In the genomic region with DNA sequence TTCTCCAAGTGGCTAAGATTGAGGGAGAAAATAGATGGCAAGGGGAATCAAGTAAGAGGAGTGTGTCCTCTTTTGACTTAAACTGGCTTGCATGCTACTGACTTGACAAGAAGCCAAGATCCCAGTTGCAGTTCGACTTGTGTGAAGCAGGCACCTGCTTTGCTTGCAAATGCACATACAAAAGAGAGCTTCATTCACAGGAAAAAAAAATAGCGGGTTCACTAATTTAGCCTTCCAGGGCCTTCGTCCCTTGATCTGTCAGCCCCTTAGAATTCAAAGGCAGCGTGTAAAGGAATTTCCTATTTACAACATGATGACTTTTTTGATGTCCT, we compare ENCODE assay signal across 9 cellular contexts.
DNase-seq lines count a peak whose midpoint lies in the region; ATAC-seq and TF ChIP-seq lines count a peak whose summit lies in the region.
"Had no signal": no experiment of that assay in that cellular context is flagged by ENCODE, and none has a peak within 500 bp of the region (broad histone marks: within the 10 kb centered on the region; RNA-seq: fewer than 3 reads in every experiment).

No MANE protein-coding gene starts in this region.

- peaks cover 38% of the 10 kb centered on the region for H3K4me1 ChIP-seq in DND-41 (ENCODE audit: insufficient read depth, low read length)
- H3K4me1 ChIP-seq in endodermal cell (ENCODE audit: control insufficient read depth, insufficient read depth, low read length), result no peaks in the 10 kb centered on the region

- H3K27me3 ChIP-seq in DND-41 (ENCODE audit: insufficient read depth, low read length, poor library complexity) (no peaks in the 10 kb centered on the region), endodermal cell (ENCODE audit: control insufficient read depth, insufficient read depth, low read length, poor library complexity, severe bottlenecking) (no peaks in the 10 kb centered on the region)

- peak overlapping the region; percentile 55; the same call in 1 of the 2 replicates for H3K4me2 ChIP-seq in DND-41 (ENCODE audit: insufficient read depth, low read length)

- no peak overlapping the region for H3K4me3 Mint-ChIP-seq in endodermal cell

- H3K9me3 ChIP-seq in DND-41 (ENCODE audit: insufficient read depth, low read length, severe bottlenecking) (no peaks in the 10 kb centered on the region), endodermal cell (ENCODE audit: control insufficient read depth, low read length) (no peaks in the 10 kb centered on the region)

- H3K27me3 Mint-ChIP-seq in endodermal cell (ENCODE audit: insufficient read depth), result no peaks in the 10 kb centered on the region

- no peaks in the 10 kb centered on the region for H3K9me3 Mint-ChIP-seq in endodermal cell

- H3K4me1 Mint-ChIP-seq in endodermal cell, result peaks cover 25% of the 10 kb centered on the region

- no peak for TF ChIP-seq POLR2A in erythroblast (IDR thresholded peaks at IDR 0.05; ENCODE audit: low read length)

- H3K36me3 Mint-ChIP-seq in endodermal cell (ENCODE audit: low read depth), result peaks cover 36% of the 10 kb centered on the region

- H3K9ac ChIP-seq in DND-41 (ENCODE audit: low read depth, low read length), result peak overlapping the region; percentile 41
- no peak overlapping the region for H3K9ac ChIP-seq in endodermal cell (ENCODE audit: extremely low read depth, low read length, poor library complexity, severe bottlenecking)

- no peak overlapping the region for H2AFZ ChIP-seq in DND-41 (ENCODE audit: low read depth, low read length)

- WGBS in endodermal cell (ENCODE audit: insufficient coverage in 1 of 2, insufficient read length in 1 of 2), 2 experiments, result 75 to 88% methylated on average over 2 to 4 of the region's 4 CpGs

- no peak overlapping the region for H3K27ac Mint-ChIP-seq in endodermal cell

- no peak for TF ChIP-seq CTCF in DND-41 (IDR thresholded peaks at IDR 0.05; ENCODE audit: borderline replicate concordance, extremely low read depth, low read length, poor library complexity, severe bottlenecking)
- TF ChIP-seq CTCF in endodermal cell (conservative IDR thresholded peaks at IDR 0.05), result no peak

- peaks cover 44% of the 10 kb centered on the region for H3K36me3 ChIP-seq in DND-41 (ENCODE audit: insufficient read depth, low read length)
- H3K36me3 ChIP-seq in endodermal cell (ENCODE audit: control insufficient read depth, insufficient read depth, low read length), result peaks cover 33% of the 10 kb centered on the region

- ATAC-seq in DND-41 (ENCODE audit: insufficient read depth, low read depth) (peak; percentile 68), GM19468 (IDR thresholded peaks at IDR 0.05; ENCODE audit: extremely low read depth, unreplicated experiment) (peak; percentile 2), HG03442 (IDR thresholded peaks at IDR 0.05; ENCODE audit: unreplicated experiment) (peak; percentile 19)

- peak; percentile 56 for DNase-seq in DND-41
- DNase-seq in endodermal cell, result peak; percentile 29
- DNase-seq in NCI-H69 (lab: John Stamatoyannopoulos, UW), result no peak
- DNase-seq in SK-N-DZ (ENCODE audit: low spot score), result no peak
- DNase-seq in erythroblast (lab: John Stamatoyannopoulos, UW), result no peak
- DNase-seq in NCI-H1092 (lab: John Stamatoyannopoulos, UW), result no peak
- DNase-seq: NCI-H1436 had no signal

- peaks cover 54% of the 10 kb centered on the region for H4K20me1 ChIP-seq in DND-41 (ENCODE audit: insufficient read depth, low read length)

- no peak overlapping the region for H3K4me3 ChIP-seq in DND-41 (ENCODE audit: low read depth in 1 of 2, low read length in 2 of 2)
- H3K4me3 ChIP-seq in endodermal cell (ENCODE audit: low read length), result no peak overlapping the region

- H3K79me2 ChIP-seq in DND-41 (ENCODE audit: insufficient read depth, low read length), result peaks cover 100% of the 10 kb centered on the region

- H3K27ac ChIP-seq in DND-41 (ENCODE audit: low read length) (peak overlapping the region; percentile 78; the same call in 1 of the 2 replicates), endodermal cell (ENCODE audit: low read depth, low read length) (no peak overlapping the region)

Comparison
In these comparisons a context has a peak if more than half of its experiments do, and no peak if none do; other contexts are left out.
1. ATAC-seq: peak in every context shown above with its lines; median percentile 68 in DND-41; 19 in HG03442; 2 in GM19468.
2. DNase-seq: peak in DND-41 (single experiment) and endodermal cell (single experiment); none in NCI-H69 (single experiment), SK-N-DZ (single experiment), erythroblast (0 of 2) and NCI-H1092 (single experiment).